Comparison of ENCODE assay signal across 23 cellular contexts in the genomic region with DNA sequence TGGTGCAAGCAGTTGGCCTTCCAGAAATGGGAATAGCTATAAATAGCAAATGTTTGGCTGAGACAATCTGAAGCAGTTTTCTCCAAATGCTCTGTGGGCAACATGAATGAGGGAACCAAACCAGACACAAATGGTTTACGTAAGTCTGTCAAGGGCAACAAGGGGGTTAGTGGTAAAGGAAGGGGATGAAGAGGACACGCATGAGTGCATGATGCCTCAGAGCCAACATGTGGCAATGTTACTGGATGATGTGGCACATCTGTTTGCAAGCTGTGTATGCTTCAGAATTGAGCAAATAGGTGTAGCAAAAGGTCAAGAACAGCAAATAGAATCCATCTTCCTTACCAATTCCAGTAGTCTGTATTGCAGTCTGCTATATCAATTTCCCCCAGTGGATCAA.
A peak's percentile ranks its signal among the peaks of the same experiment; 100 is the strongest.
DNase-seq lines count a peak whose midpoint lies in the region; ATAC-seq, FAIRE-seq and TF ChIP-seq lines count a peak whose summit lies in the region.
"Had no signal": no experiment of that assay in that cellular context is flagged by ENCODE, and none has a peak within 500 bp of the region (broad histone marks: within the 10 kb centered on the region; RNA-seq: fewer than 3 reads in every experiment).

No MANE protein-coding gene starts in this region.

- FAIRE-seq in bronchial epithelial cell (lab: Jason Lieb, UNC) = peak; percentile 82

- no peak overlapping the region; the same call in 1 of the 2 replicates for H3K27ac ChIP-seq in BLaER1
- H3K27ac ChIP-seq: C4-2B, gastrocnemius medialis, RWPE1, vagina had no signal

- in situ Hi-C loops in KBM-7 (cut with MboI; ENCODE audit: low pct_unique_long_range_greater_than_20kb, low sequenced_read_pairs) = no loop called here
- in situ Hi-C loops in G401 (cut with HindIII; ENCODE audit: low sequenced_read_pairs) = no loop called here

- no peak for ATAC-seq in SK-N-SH treated with all-trans-retinoic acid at 6 μM for 48 hours
- no peak for ATAC-seq in activated T-cell treated with anti-CD3 and anti-CD28 coated beads, Interleukin-2, amount 50 U/mL, for 4 hours
- ATAC-seq: activated CD4-positive, alpha-beta T cell treated with anti-CD3 and anti-CD28 coated beads for 36 hours; gastrocnemius medialis had no signal

- H3K4me3 Mint-ChIP-seq in activated T-cell treated with anti-CD3 and anti-CD28 coated beads, Interleukin-2, amount 50 U/mL, for 4 hours = no peak overlapping the region
- H3K4me3 Mint-ChIP-seq: activated CD4-positive, alpha-beta T cell treated with anti-CD3 and anti-CD28 coated beads for 36 hours; stimulated activated naive CD8-positive, alpha-beta T cell treated with anti-CD3 and anti-CD28 coated beads, Interleukin-15, Interleukin-2, amounts not matched to agents 100 ng/mL and 50 ng/mL, for 24 hours had no signal

- H3K9ac ChIP-seq in BLaER1 = no peak overlapping the region; the same call in 1 of the 2 replicates

- H3K9me3 Mint-ChIP-seq in activated T-cell treated with anti-CD3 and anti-CD28 coated beads, Interleukin-2, amount 50 U/mL, for 4 hours = no peaks in the 10 kb centered on the region

- H3K27me3 Mint-ChIP-seq in activated T-cell treated with anti-CD3 and anti-CD28 coated beads, Interleukin-2, amount 50 U/mL, for 4 hours (ENCODE audit: low read depth) = peaks cover 23% of the 10 kb centered on the region

- H3K4me1 Mint-ChIP-seq in activated T-cell treated with anti-CD3 and anti-CD28 coated beads, Interleukin-2, amount 50 U/mL, for 4 hours (ENCODE audit: low read depth) = peaks cover 2% of the 10 kb centered on the region
- H3K4me1 Mint-ChIP-seq: activated CD4-positive, alpha-beta T cell treated with anti-CD3 and anti-CD28 coated beads for 36 hours had no signal

- H3K9me3 ChIP-seq in BLaER1 = peaks cover 13% of the 10 kb centered on the region; the same call in 1 of the 2 replicates
- H3K9me3 ChIP-seq: gastrocnemius medialis, vagina had no signal

- peaks cover 33% of the 10 kb centered on the region for H3K4me1 ChIP-seq in BLaER1
- H3K4me1 ChIP-seq: gastrocnemius medialis, vagina had no signal

- no peak for TF ChIP-seq CTCF in bronchial epithelial cell (IDR thresholded peaks at IDR 0.05; ENCODE audit: insufficient read depth, low read length, severe bottlenecking)

- peak; percentile 8 for DNase-seq in KBM-7
- DNase-seq in bronchial epithelial cell (ENCODE audit: low read depth) = peak; percentile 8
- peak; percentile 46 for DNase-seq in non-pigmented ciliary epithelial cell (ENCODE audit: low read depth)
- DNase-seq in G401 (ENCODE audit: low spot score) = no peak
- DNase-seq in activated CD8-positive, alpha-beta memory T cell treated with anti-CD3 and anti-CD28 coated beads, Interleukin-2, amount 50 U/mL, for 4 hours = no peak
- DNase-seq in activated T-cell treated with anti-CD3 and anti-CD28 coated beads, Interleukin-2, amount 50 U/mL, for 4 hours = no peak
- DNase-seq: activated CD4-positive, alpha-beta T cell treated with anti-CD3 and anti-CD28 coated beads for 36 hours; activated CD8-positive, alpha-beta memory T cell treated with anti-CD3 and anti-CD28 coated beads, Interleukin-2, amount 50 U/mL, for 48 hours; activated naive CD4-positive, alpha-beta T cell treated with anti-CD3 and anti-CD28 coated beads, Interleukin-2, amount 50 U/mL, for 16 hours; caudate nucleus; effector CD8-positive, alpha-beta T cell; gastrocnemius medialis; NCI-H1092 treated with DMSO at 0.1 percent for 48 hours; NCI-H82; posterior cingulate gyrus; stimulated activated CD4-positive, alpha-beta T cell treated with anti-CD3 and anti-CD28 coated beads, Interleukin-12 subunit alpha, Interleukin-12 subunit beta, amount 100 ng/mL, for 4 hours; T-helper 2 cell had no signal

- no peaks in the 10 kb centered on the region for H3K36me3 Mint-ChIP-seq in activated T-cell treated with anti-CD3 and anti-CD28 coated beads, Interleukin-2, amount 50 U/mL, for 4 hours (ENCODE audit: insufficient read depth)

- H3K27me3 ChIP-seq in BLaER1 = no peaks in the 10 kb centered on the region
- no peaks in the 10 kb centered on the region for H3K27me3 ChIP-seq in bronchial epithelial cell (ENCODE audit: control insufficient read depth, insufficient read depth, low read length)
- H3K27me3 ChIP-seq: gastrocnemius medialis, vagina had no signal

- peak overlapping the region; percentile 63 for H3K4me2 ChIP-seq in BLaER1

- H3K4me3 ChIP-seq in BLaER1 (no peak overlapping the region), bronchial epithelial cell (ENCODE audit: low read depth, low read length) (no peak overlapping the region)
- H3K4me3 ChIP-seq: gastrocnemius medialis, vagina had no signal

- no peaks in the 10 kb centered on the region for H4K20me1 ChIP-seq in BLaER1

- H3K36me3 ChIP-seq in BLaER1 (no peaks in the 10 kb centered on the region), bronchial epithelial cell (ENCODE audit: control insufficient read depth, insufficient read depth, low read length) (no peaks in the 10 kb centered on the region)
- H3K36me3 ChIP-seq: gastrocnemius medialis, vagina had no signal

TF ChIP-seq in SK-N-SH treated with all-trans-retinoic acid at 6 μM for 48 hours, 23 proteins besides CTCF, POLR2A, EP300 and RAD21:
- TF ChIP-seq TOX (CRISPR knock-in tag; IDR thresholded peaks at IDR 0.05; ENCODE audit: borderline replicate concordance) = no peak
- TF ChIP-seq PPARA (CRISPR knock-in tag; IDR thresholded peaks at IDR 0.05; ENCODE audit: borderline replicate concordance) = no peak
- no peak for TF ChIP-seq ZNF70 (CRISPR knock-in tag; IDR thresholded peaks at IDR 0.05)

Comparison
In these comparisons a context has a peak if more than half of its experiments do, and no peak if none do; other contexts are left out.
1. DNase-seq: peak in KBM-7 (single experiment), bronchial epithelial cell (single experiment) and non-pigmented ciliary epithelial cell (single experiment); none in G401 (single experiment), activated CD8-positive, alpha-beta memory T cell treated with anti-CD3 and anti-CD28 coated beads, Interleukin-2, amount 50 U/mL, for 4 hours (single experiment) and activated T-cell treated with anti-CD3 and anti-CD28 coated beads, Interleukin-2, amount 50 U/mL, for 4 hours (single experiment).